Comparison of ENCODE assay signal across 2 cellular contexts in the genomic region with DNA sequence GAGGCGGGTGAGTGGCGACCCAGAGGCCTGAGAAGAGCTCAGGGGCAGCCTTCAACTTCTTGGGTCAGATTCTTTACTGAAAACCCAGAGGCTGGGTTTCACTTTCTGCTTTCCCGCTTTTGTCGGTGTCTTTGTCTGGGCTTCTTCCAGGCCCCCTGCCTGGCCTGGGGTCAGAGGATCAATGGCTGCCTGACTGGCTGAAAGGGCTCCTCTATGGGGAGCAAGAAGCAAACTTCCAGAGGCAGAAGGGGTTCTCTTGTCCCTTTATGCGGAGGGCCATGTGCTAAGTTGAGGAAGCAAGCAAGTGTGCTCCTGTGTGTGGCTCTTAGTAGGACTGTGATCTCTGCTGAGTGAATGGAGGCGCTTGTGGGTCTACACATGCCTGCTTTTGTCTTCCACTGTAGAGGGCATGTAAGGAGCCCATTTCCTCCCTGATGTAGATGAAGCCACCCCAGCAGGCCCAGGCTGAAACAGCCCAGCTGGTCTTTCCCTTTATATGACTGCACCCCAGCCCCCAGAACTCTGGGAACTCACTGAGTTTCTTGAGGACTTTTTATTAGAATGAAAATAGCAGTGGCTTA.
TF ChIP-seq lines count a peak whose summit lies in the region.

No MANE protein-coding gene starts in this region.

TF ChIP-seq in GM12878, 131 proteins besides CTCF, POLR2A, EP300 and RAD21:
- no peak for TF ChIP-seq CUX1 (IDR thresholded peaks at IDR 0.05; ENCODE audit: insufficient replicate concordance, low read depth, low read length)
- TF ChIP-seq SUZ12 (IDR thresholded peaks at IDR 0.05; ENCODE audit: unreplicated experiment): peak; percentile 36
- no peak for TF ChIP-seq CBX3 (IDR thresholded peaks at IDR 0.05; ENCODE audit: borderline replicate concordance, low read depth)
- TF ChIP-seq MXI1 (IDR thresholded peaks at IDR 0.05; ENCODE audit: low read depth, low read length): no peak
- TF ChIP-seq ESRRA (IDR thresholded peaks at IDR 0.05; ENCODE audit: low read length): no peak
- no peak for TF ChIP-seq POLR2AphosphoS5 (IDR thresholded peaks at IDR 0.05; ENCODE audit: low read length)

TF ChIP-seq in HepG2, 621 proteins besides CTCF, POLR2A, EP300 and RAD21:
- TF ChIP-seq, protein P1, sequence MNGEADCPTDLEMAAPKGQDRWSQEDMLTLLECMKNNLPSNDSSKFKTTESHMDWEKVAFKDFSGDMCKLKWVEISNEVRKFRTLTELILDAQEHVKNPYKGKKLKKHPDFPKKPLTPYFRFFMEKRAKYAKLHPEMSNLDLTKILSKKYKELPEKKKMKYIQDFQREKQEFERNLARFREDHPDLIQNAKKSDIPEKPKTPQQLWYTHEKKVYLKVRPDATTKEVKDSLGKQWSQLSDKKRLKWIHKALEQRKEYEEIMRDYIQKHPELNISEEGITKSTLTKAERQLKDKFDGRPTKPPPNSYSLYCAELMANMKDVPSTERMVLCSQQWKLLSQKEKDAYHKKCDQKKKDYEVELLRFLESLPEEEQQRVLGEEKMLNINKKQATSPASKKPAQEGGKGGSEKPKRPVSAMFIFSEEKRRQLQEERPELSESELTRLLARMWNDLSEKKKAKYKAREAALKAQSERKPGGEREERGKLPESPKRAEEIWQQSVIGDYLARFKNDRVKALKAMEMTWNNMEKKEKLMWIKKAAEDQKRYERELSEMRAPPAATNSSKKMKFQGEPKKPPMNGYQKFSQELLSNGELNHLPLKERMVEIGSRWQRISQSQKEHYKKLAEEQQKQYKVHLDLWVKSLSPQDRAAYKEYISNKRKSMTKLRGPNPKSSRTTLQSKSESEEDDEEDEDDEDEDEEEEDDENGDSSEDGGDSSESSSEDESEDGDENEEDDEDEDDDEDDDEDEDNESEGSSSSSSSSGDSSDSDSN (CRISPR knock-in tag; IDR thresholded peaks at IDR 0.05): no peak
- no peak for TF ChIP-seq ZNF768 (CRISPR knock-in tag; IDR thresholded peaks at IDR 0.05)
